ENCODE assay signal across 19 cellular contexts in the genomic region with DNA sequence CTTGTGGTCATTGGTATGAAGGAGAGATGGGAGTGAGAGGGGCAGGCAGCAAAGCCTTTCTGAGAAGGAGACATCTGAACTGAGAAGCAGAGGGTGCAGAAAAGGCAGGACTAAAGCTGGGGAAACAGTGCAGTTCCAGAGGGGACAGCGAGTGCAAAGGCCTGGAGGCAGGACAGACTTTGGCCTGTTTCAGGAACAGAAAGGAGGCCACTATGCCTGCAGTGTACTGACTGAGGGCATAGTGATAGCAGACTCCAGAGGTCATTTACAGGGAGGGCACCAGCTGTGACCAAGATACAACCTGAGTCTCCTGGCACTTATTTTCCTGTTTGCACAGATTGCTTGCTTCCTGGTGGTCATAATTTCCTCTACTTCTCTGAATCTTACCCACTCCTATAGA. TPM values are rescaled to one million over a fixed set of nuclear protein-coding genes. Genes with fewer than 3 reads are reported as not detected.
"Had no signal": no experiment of that assay in that cellular context is flagged by ENCODE, and none has a peak within 500 bp of the region (broad histone marks: within the 10 kb centered on the region; RNA-seq: fewer than 3 reads in every experiment).

No MANE protein-coding gene starts in this region.

- H3K4me1 ChIP-seq: pancreas had no signal

- DNase-seq: dermis blood vessel endothelial cell; foreskin keratinocyte; immature natural killer cell; left ventricle myocardium superior; occipital lobe; pancreas; right cardiac atrium; stimulated activated CD4-positive, alpha-beta T cell treated with anti-CD3 and anti-CD28 coated beads, Interleukin-4, amount 100 ng/mL, for 1 hour; stimulated activated CD8-positive, alpha-beta memory T cell treated with anti-CD3 and anti-CD28 coated beads, Interleukin-4, amount 100 ng/mL, for 48 hours; testis; upper lobe of right lung had no signal

- H3K9me3 ChIP-seq: pancreas, testis, tibial nerve, upper lobe of right lung, vagina had no signal

- FAIRE-seq: colon, keratinocyte, pancreas had no signal

- H3K36me3 ChIP-seq: pancreas, upper lobe of right lung had no signal

- H3K4me3 ChIP-seq: pancreas, testis, tibial nerve, upper lobe of right lung, vagina had no signal

- H3K27me3 ChIP-seq: foreskin keratinocyte, testis, tibial nerve, upper lobe of right lung, vagina had no signal

- H3K9me3 Mint-ChIP-seq: immature natural killer cell; natural killer cell treated with Interleukin-12 subunit alpha and Interleukin-12 subunit beta and Interleukin-15 and Interleukin-18, amount 100 ng/mL, for 72 hours; stimulated activated effector memory CD8-positive, alpha-beta T cell treated with anti-CD3 and anti-CD28 coated beads, Interleukin-12 subunit alpha, Interleukin-12 subunit beta, amount 100 ng/mL, for 72 hours; stimulated activated naive CD8-positive, alpha-beta T cell treated with anti-CD3 and anti-CD28 coated beads, Interleukin-15, Interleukin-2, amounts not matched to agents 100 ng/mL and 50 ng/mL, for 24 hours had no signal

- H3K4me3 Mint-ChIP-seq: immature natural killer cell; natural killer cell treated with Interleukin-12 subunit alpha and Interleukin-12 subunit beta and Interleukin-15 and Interleukin-18, amount 100 ng/mL, for 72 hours; stimulated activated effector memory CD8-positive, alpha-beta T cell treated with anti-CD3 and anti-CD28 coated beads, Interleukin-12 subunit alpha, Interleukin-12 subunit beta, amount 100 ng/mL, for 72 hours; stimulated activated naive CD8-positive, alpha-beta T cell treated with anti-CD3 and anti-CD28 coated beads, Interleukin-15, Interleukin-2, amounts not matched to agents 100 ng/mL and 50 ng/mL, for 24 hours had no signal

- H3K27ac ChIP-seq: foreskin keratinocyte, pancreas, testis, tibial nerve, upper lobe of right lung, vagina had no signal

- H3K27ac Mint-ChIP-seq: immature natural killer cell; natural killer cell treated with Interleukin-12 subunit alpha and Interleukin-12 subunit beta and Interleukin-15 and Interleukin-18, amount 100 ng/mL, for 72 hours; progenitor cell of endocrine pancreas; stimulated activated effector memory CD8-positive, alpha-beta T cell treated with anti-CD3 and anti-CD28 coated beads, Interleukin-12 subunit alpha, Interleukin-12 subunit beta, amount 100 ng/mL, for 72 hours; stimulated activated naive CD8-positive, alpha-beta T cell treated with anti-CD3 and anti-CD28 coated beads, Interleukin-15, Interleukin-2, amounts not matched to agents 100 ng/mL and 50 ng/mL, for 24 hours had no signal

- ATAC-seq: foreskin keratinocyte; left ventricle myocardium superior; natural killer cell treated with Interleukin-12 subunit alpha and Interleukin-12 subunit beta and Interleukin-15 and Interleukin-18, amount 100 ng/mL, for 72 hours; pancreas; right cardiac atrium; stimulated activated effector memory CD8-positive, alpha-beta T cell treated with anti-CD3 and anti-CD28 coated beads, Interleukin-12 subunit alpha, Interleukin-12 subunit beta, amount 100 ng/mL, for 72 hours; upper lobe of right lung had no signal

RNA-seq across cellular contexts. Expression of a gene that starts 29.6 kb away (rescaled TPM):
- total RNA-seq: natural killer cell treated with Interleukin-12 subunit alpha and Interleukin-12 subunit beta and Interleukin-15 and Interleukin-18, amount 100 ng/mL, for 72 hours had no signal
